Comparison of ENCODE assay signal across 8 cellular contexts in the genomic region with DNA sequence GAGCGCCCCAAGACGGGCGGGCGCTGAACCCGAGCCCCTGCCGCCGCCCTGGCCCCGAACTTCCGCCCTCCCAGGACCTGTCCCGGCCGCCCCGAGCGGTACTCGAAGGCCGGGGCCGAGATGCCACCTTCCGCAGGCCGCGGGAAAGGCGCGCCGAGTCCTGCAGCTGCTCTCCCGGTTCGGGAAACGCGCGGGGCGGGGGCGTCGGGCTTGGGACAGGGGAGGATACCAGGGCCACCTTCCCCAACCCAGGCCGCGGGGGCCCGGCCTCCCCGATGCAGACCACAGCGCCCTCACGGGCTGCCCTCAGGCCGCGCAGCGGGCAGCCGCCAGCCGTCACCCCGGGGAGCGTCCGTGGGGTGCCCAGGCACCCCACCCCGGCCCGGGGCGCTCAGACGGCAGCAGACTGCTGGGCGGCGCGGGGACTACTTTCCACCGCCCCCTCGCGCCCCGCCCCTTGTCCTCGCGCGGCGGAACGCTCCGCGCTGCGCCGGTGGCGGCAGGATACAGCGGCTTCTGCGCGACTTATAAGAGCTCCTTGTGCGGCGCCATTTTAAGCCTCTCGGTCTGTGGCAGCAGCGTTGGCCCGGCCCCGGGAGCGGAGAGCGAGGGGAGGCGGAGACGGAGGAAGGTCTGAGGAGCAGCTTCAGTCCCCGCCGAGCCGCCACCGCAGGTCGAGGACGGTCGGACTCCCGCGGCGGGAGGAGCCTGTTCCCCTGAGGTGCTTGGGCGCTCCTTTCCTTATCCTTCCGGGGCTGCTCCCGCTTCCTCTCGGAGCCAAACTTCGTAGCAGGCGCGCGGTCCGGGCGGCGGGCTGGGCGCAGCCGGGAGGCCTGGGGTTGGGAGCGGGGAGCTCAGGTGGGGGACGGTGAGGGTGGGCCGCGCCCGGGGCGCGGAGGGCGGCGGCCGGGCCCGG. TPM values are rescaled to one million over a fixed set of nuclear protein-coding genes. Genes with fewer than 3 reads are reported as not detected.
DNase-seq lines count a peak whose midpoint lies in the region; ATAC-seq, FAIRE-seq and TF ChIP-seq lines count a peak whose summit lies in the region.

TSS of gene CTNNB1 (plus strand) at position 556 of the 916 bp plus-strand sequence. CDS start 24,564 bp downstream, outside the sequence.

- DNase-seq in CD4-positive, alpha-beta memory T cell = peak; percentile 90 to 92 (median 91)
- peak; percentile 72 for DNase-seq in NK-92 treated with Interleukin-12 subunit alpha and Interleukin-12 subunit beta, amount 100 ng/mL, for 24 hours (lab: John Stamatoyannopoulos, UW)
- peak; percentile 80 to 84 (median 81) for DNase-seq in activated CD8-positive, alpha-beta memory T cell treated with anti-CD3 and anti-CD28 coated beads for 48 hours (ENCODE audit: low read depth in 2 of 3, low spot score in 2 of 3)
- DNase-seq in H1 (ENCODE audit: low read depth in 1 of 2, low spot score in 2 of 2) = peak; percentile 70 to 93
- DNase-seq in mesendoderm = peak; percentile 96
- peak; percentile 80 for DNase-seq in stimulated activated CD8-positive, alpha-beta memory T cell treated with anti-CD3 and anti-CD28 coated beads, Interleukin-15, amount 100 ng/mL, for 1 hour (ENCODE audit: low read depth)

- H3K79me1 ChIP-seq in H1 (ENCODE audit: low read depth, low read length) = no peaks in the 10 kb centered on the region
- H3K79me1 ChIP-seq in mesendoderm (ENCODE audit: low read length) = no peaks in the 10 kb centered on the region

- H2AK5ac ChIP-seq in H1 (ENCODE audit: low read depth, low read length) (0 out of 2 replicates have a peak within 1 kb of the TSS, but pooled peaks have one; percentile 19), mesendoderm (ENCODE audit: low read length) (no peak within 1 kb of the TSS)

- H2BK5ac ChIP-seq in H1 (ENCODE audit: low read depth, low read length) = peak within 1 kb of the TSS; percentile 96
- peak within 1 kb of the TSS; percentile 90 for H2BK5ac ChIP-seq in mesendoderm (ENCODE audit: low read length)

- peak within 1 kb of the TSS; percentile 83 for H3K4ac ChIP-seq in H1 (replicated peaks; ENCODE audit: insufficient read length, low read depth, low read length)
- H3K4ac ChIP-seq in mesendoderm (ENCODE audit: low read depth, low read length) = peak within 1 kb of the TSS; percentile 100

- peak within 1 kb of the TSS; percentile 94 to 99 (median 96) for H3K4me3 Mint-ChIP-seq in CD4-positive, alpha-beta memory T cell

- H3K27ac Mint-ChIP-seq in CD4-positive, alpha-beta memory T cell = peak within 1 kb of the TSS; percentile 91 to 98 (median 95)

- TF ChIP-seq CTCF in H1 (IDR thresholded peaks at IDR 0.05; ENCODE audit: control extremely low read depth in 1 of 3, insufficient read depth in 1 of 3, low read depth in 1 of 3, low read length in 3 of 3) = no peak

- peaks cover 22 to 43% of the 10 kb centered on the region in 2 experiments for H3K79me2 ChIP-seq in H1 (ENCODE audit: control insufficient read depth in 1 of 2, insufficient read depth in 2 of 2, low read length in 2 of 2)
- peaks cover 39% of the 10 kb centered on the region for H3K79me2 ChIP-seq in mesendoderm (ENCODE audit: control insufficient read depth, insufficient read depth, low read length)

- peak within 1 kb of the TSS; percentile 96 for H3K27ac ChIP-seq in CD4-positive, alpha-beta memory T cell (ENCODE audit: low read depth, low read length)
- H3K27ac ChIP-seq in H1 (ENCODE audit: low read depth, low read length) (peak within 1 kb of the TSS; percentile 97), mesendoderm (ENCODE audit: low read depth, low read length) (peak within 1 kb of the TSS; percentile 97)

- H3K4me3 ChIP-seq in CD4-positive, alpha-beta memory T cell (ENCODE audit: low read length in 2 of 2) = peak within 1 kb of the TSS; percentile 83 to 89
- peak within 1 kb of the TSS; percentile 83 to 99 (median 86) for H3K4me3 ChIP-seq in H1 (ENCODE audit: extremely low read depth in 1 of 4, insufficient read depth in 2 of 4, low read depth in 3 of 4, low read length in 4 of 4)
- H3K4me3 ChIP-seq in mesendoderm (ENCODE audit: low read length) = peak within 1 kb of the TSS; percentile 89

- H4K91ac ChIP-seq in H1 (replicated peaks; ENCODE audit: insufficient read length, low read length) = peak within 1 kb of the TSS; percentile 98

- intact Hi-C loops in CD4-positive, alpha-beta memory T cell (cut with micrococcal nuclease) = loop anchor here (1.0 to 2.0 kb wide), 5 partner anchors 82 to 890 kb away; partner anchors contain the start of genes EIF1B and ULK4

- peak within 1 kb of the TSS; percentile 92 for H4K5ac ChIP-seq in H1 (ENCODE audit: insufficient read length, low read depth, low read length)
- H4K5ac ChIP-seq in mesendoderm (ENCODE audit: low read length) = no peak within 1 kb of the TSS

- peaks cover 41% of the 10 kb centered on the region for H3K4me1 ChIP-seq in CD4-positive, alpha-beta memory T cell (ENCODE audit: insufficient read depth, low read length)
- H3K4me1 ChIP-seq in H1 (replicated peaks in 1 of 4; ENCODE audit: control insufficient read depth in 3 of 4, insufficient read depth in 4 of 4, low read length in 3 of 4) (peaks cover 0 to 15% (median 1%) of the 10 kb centered on the region in 4 experiments; a peak in 2 of 7 replicates), mesendoderm (ENCODE audit: control insufficient read depth, low read depth, low read length) (peaks cover 2% of the 10 kb centered on the region)

- peaks cover 12% of the 10 kb centered on the region for H3K23me2 ChIP-seq in H1 (ENCODE audit: low read depth, low read length)

- TF ChIP-seq RAD21 in H1 (IDR thresholded peaks at IDR 0.05 in 1 of 2, conservative IDR thresholded peaks at IDR 0.05 in 1 of 2; ENCODE audit: low read depth in 2 of 2, low read length in 2 of 2) = peak; percentile 13 to 30; a peak in 3 of 4 replicates

- H3K14ac ChIP-seq in H1 (ENCODE audit: insufficient read length) = peak within 1 kb of the TSS; percentile 83

- FAIRE-seq in H1 (lab: Jason Lieb, UNC) = no peak

- H3K27me3 Mint-ChIP-seq in CD4-positive, alpha-beta memory T cell = peaks cover under 1 to 1% of the 10 kb centered on the region in 2 donors

- H3K9me3 Mint-ChIP-seq in CD4-positive, alpha-beta memory T cell = no peaks in the 10 kb centered on the region

- peaks cover 0 to 12% of the 10 kb centered on the region in 2 donors for H3K36me3 Mint-ChIP-seq in CD4-positive, alpha-beta memory T cell

- H3K18ac ChIP-seq in H1 (ENCODE audit: extremely low read depth, low read length) (peak within 1 kb of the TSS; percentile 97), mesendoderm (ENCODE audit: low read length) (peak within 1 kb of the TSS; percentile 100)

- H3K4me1 Mint-ChIP-seq in CD4-positive, alpha-beta memory T cell = peaks cover 28 to 43% (median 35%) of the 10 kb centered on the region in 4 donors

- H3K23ac ChIP-seq in H1 (ENCODE audit: insufficient read length) = no peak within 1 kb of the TSS
- H3K23ac ChIP-seq in mesendoderm (ENCODE audit: low read length) = peak within 1 kb of the TSS; percentile 98

- H2BK20ac ChIP-seq in H1 (ENCODE audit: low read length) = no peak within 1 kb of the TSS

- H3K9ac ChIP-seq in H1 (replicated peaks in 1 of 4; ENCODE audit: extremely low read depth in 1 of 4, low read depth in 3 of 4, low read length in 3 of 4) (peak within 1 kb of the TSS; percentile 95 to 100 (median 97)), mesendoderm (ENCODE audit: low read length) (peak within 1 kb of the TSS; percentile 97)

- TF ChIP-seq EP300 in H1 (IDR thresholded peaks at IDR 0.05; ENCODE audit: borderline replicate concordance in 1 of 2, low read depth in 2 of 2, low read length in 2 of 2) = peak; percentile 33 to 74; a peak in 2 of 3 replicates

- CTCF ChIA-PET in CD4-positive, alpha-beta memory T cell (lab: Charles Lee; ENCODE audit: partially characterized antibody) = interaction anchor here (0.9 to 2.0 kb wide), 5 partner anchors 8 to 60 kb away, joined by 3 to 4 read pairs (median 4); no protein-coding TSS in a partner anchor
- CTCF ChIA-PET in H1 (lab: Charles Lee; ENCODE audit: partially characterized antibody) = interaction anchor here (0.7 to 1.4 kb wide), 7 partner anchors 8 to 664 kb away, joined by 3 to 4 read pairs (median 3); no protein-coding TSS in a partner anchor

- H4K20me1 ChIP-seq in H1 (replicated peaks in 1 of 2; ENCODE audit: control insufficient read depth in 1 of 2, insufficient read depth in 2 of 2, low read length in 2 of 2) = peaks cover 7 to 22% of the 10 kb centered on the region in 2 experiments

- H3K36me3 ChIP-seq in CD4-positive, alpha-beta memory T cell (ENCODE audit: insufficient read depth, low read length) = no peaks in the 10 kb centered on the region
- H3K36me3 ChIP-seq in H1 (ENCODE audit: control insufficient read depth in 2 of 4, insufficient read depth in 4 of 4, low read length in 3 of 4) (no peaks in the 10 kb centered on the region), mesendoderm (ENCODE audit: control insufficient read depth, insufficient read depth, low read length) (no peaks in the 10 kb centered on the region)

- POLR2A ChIA-PET in CD4-positive, alpha-beta memory T cell (lab: Charles Lee; ENCODE audit: partially characterized antibody) = interaction anchor here (0.8 to 4.3 kb wide), 36 partner anchors 8 to 1815 kb away, joined by 3 to 77 read pairs (median 5); partner anchors contain the start of genes EIF1B, RPL14, RPSA and ULK4
- POLR2A ChIA-PET in H1 (lab: Charles Lee; ENCODE audit: partially characterized antibody) = interaction anchor here (0.5 to 6.8 kb wide), 68 partner anchors 8 to 947 kb away, joined by 3 to 80 read pairs (median 4); partner anchors contain the start of genes TRAK1 and ZNF621

- peak; percentile 97 to 99 for TF ChIP-seq POLR2A in H1 (IDR thresholded peaks at IDR 0.05; ENCODE audit: control extremely low read depth in 1 of 2, low read depth in 2 of 2, low read length in 2 of 2)

- 2% methylated on average over 74 of the region's 112 CpGs; no CpG with 5 or more reads in 1 of the 2 experiments for WGBS in H1 (ENCODE audit: extremely low coverage in 1 of 2, insufficient coverage in 1 of 2, insufficient read length in 1 of 2, insufficient replicate concordance in 2 of 2, low coverage in 1 of 2, low lambda C conversion rate in 2 of 2, missing lambda C conversion rate in 1 of 2), 2 experiments
- no CpG with 5 or more reads among the region's 112 CpGs for WGBS in mesendoderm (ENCODE audit: extremely low coverage, insufficient coverage, low lambda C conversion rate)

- H3K56ac ChIP-seq in H1 (replicated peaks; ENCODE audit: insufficient read length, low read depth, low read length) (peak within 1 kb of the TSS; percentile 87), mesendoderm (ENCODE audit: low read length) (peak within 1 kb of the TSS; percentile 98)

- peak; percentile 76 for ATAC-seq in GM19397 (IDR thresholded peaks at IDR 0.05; ENCODE audit: unreplicated experiment)
- peak; percentile 73 for ATAC-seq in HG03571 (IDR thresholded peaks at IDR 0.05; ENCODE audit: unreplicated experiment)

- no peak within 1 kb of the TSS for H2BK12ac ChIP-seq in H1 (ENCODE audit: low read depth, low read length)

- H4K8ac ChIP-seq in H1 (ENCODE audit: extremely low read depth, insufficient read depth, low read length) (peak within 1 kb of the TSS; percentile 99), mesendoderm (ENCODE audit: low read depth, low read length) (peak within 1 kb of the TSS; percentile 100)

- H3K9me3 ChIP-seq in CD4-positive, alpha-beta memory T cell (ENCODE audit: control insufficient read depth in 1 of 2, low read length in 2 of 2) = no peaks in the 10 kb centered on the region
- no peaks in the 10 kb centered on the region for H3K9me3 ChIP-seq in H1 (ENCODE audit: insufficient read depth in 2 of 2, low read depth in 1 of 2, low read length in 1 of 2)

- peak within 1 kb of the TSS; percentile 95; the same call in 1 of the 2 replicates for H2AFZ ChIP-seq in H1 (ENCODE audit: low read length)

- no peak within 1 kb of the TSS for H2BK120ac ChIP-seq in H1 (replicated peaks; ENCODE audit: low read depth, low read length)
- peak within 1 kb of the TSS; percentile 79 for H2BK120ac ChIP-seq in mesendoderm (ENCODE audit: low read depth, low read length)

- H3K4me2 ChIP-seq in H1 (ENCODE audit: insufficient read depth in 1 of 2, low read depth in 2 of 2, low read length in 2 of 2) = peak within 1 kb of the TSS; percentile 85 to 92
- peak within 1 kb of the TSS; percentile 67 for H3K4me2 ChIP-seq in mesendoderm (ENCODE audit: low read length)

- H2BK15ac ChIP-seq in H1 (ENCODE audit: low read length) (peak within 1 kb of the TSS; percentile 73), mesendoderm (replicated peaks; ENCODE audit: low read depth) (no peak within 1 kb of the TSS)

- no peaks in the 10 kb centered on the region for H3K27me3 ChIP-seq in CD4-positive, alpha-beta memory T cell (ENCODE audit: insufficient read depth, low read length)
- no peaks in the 10 kb centered on the region for H3K27me3 ChIP-seq in H1 (replicated peaks in 1 of 4; ENCODE audit: control insufficient read depth in 3 of 4, extremely low read depth in 1 of 4, insufficient read depth in 3 of 4, low read length in 3 of 4)
- H3K27me3 ChIP-seq in mesendoderm (ENCODE audit: insufficient read depth, low read length, poor library complexity) = no peaks in the 10 kb centered on the region

RNA-seq across cellular contexts. Expression of gene CTNNB1, which starts in this region (rescaled TPM):
- total RNA-seq in CD4-positive, alpha-beta memory T cell = 100 to 1,000 TPM; 175 to 176 TPM
- polyA plus RNA-seq in CD4-positive, alpha-beta memory T cell = 10 to 100 TPM; 65.8 to 65.9 TPM
- total RNA-seq in H1 (2021; fragmentation: NEBNext Ultra II Directional; extraction: Animal tissue kit (Norgen Biotek cat#: 25700)) = 325 and 356 TPM in 2 replicates
- polyA plus RNA-seq in H1 (2011; rRNA removed) = 535 and 579 TPM in 2 replicates
- polyA plus RNA-seq in H1 (2011; cell fraction: cytosol; rRNA removed) = 483 TPM
- polyA plus RNA-seq in H1 (2011; cell fraction: nucleus; rRNA removed) = 934 TPM
- polyA plus RNA-seq in H1 (2012, experiment 1 of 2) = 373 to 437 TPM (median 415 TPM) in 4 replicates
- polyA plus RNA-seq in H1 (2012, experiment 2 of 2) = 27.8 TPM
- 345 TPM for polyA plus RNA-seq in H1 (2013, experiment 1 of 2)
- 328 TPM for polyA plus RNA-seq in H1 (2013, experiment 2 of 2)
- polyA minus RNA-seq in H1 (2011; rRNA and poly(A)+ RNA removed) = 2,973 and 3,699 TPM in 2 replicates
- 574 TPM for polyA minus RNA-seq in H1 (2011; cell fraction: cytosol; rRNA and poly(A)+ RNA removed)
- polyA minus RNA-seq in H1 (2011; cell fraction: nucleus; rRNA and poly(A)+ RNA removed) = 651 TPM
- polyA plus RNA-seq in mesendoderm (2013, experiment 1 of 2) = 390 TPM
- polyA plus RNA-seq in mesendoderm (2013, experiment 2 of 2) = 383 TPM

Comparison
In these comparisons a context has a peak if more than half of its experiments do, and no peak if none do; other contexts are left out.
1. Peak in every context shown above with its lines: DNase-seq, ATAC-seq, H3K4me3 ChIP-seq and H3K27ac ChIP-seq.